In the genomic region with DNA sequence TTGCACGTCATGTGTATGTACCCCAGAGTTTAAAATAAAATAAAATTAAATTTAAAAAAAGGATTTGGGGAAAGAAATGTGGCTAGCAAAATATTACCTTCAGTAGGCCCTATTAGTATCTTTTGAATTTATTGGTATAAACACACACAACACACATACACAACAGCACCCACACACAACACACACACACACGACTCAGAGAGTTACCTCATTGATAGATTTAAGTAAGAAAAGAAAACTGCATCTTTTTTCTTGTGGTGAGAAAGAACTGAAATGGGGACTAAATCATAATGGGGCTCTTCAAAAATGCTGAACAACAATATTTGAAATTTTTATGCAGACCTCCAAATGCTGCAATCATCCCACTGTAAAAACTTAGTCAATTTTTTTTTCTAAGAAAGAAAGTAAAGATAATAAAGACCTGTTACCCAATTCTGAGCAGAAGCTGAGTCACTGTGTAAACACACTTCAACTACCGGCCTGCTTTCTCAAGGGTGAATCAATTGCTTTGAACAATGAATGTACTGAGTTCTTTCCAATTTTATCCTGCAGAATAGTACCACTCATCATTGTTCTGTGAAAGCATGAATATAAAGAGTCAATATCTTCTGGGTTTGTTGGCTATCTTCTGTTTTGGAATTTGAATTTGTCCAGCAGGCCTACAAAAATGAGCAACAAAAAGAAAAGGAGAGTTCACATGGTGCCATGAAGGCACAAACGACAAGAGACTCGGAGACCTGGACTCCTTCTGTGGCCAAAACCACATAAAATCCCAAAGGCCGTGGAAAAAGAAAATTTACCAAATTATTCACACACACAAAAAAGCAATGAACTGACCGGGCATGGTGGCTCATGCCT, we compare ENCODE assay signal across 1 cellular context.
TF ChIP-seq lines count a peak whose summit lies in the region.

No MANE protein-coding gene starts in this region.

TF ChIP-seq in GM23338, 12 proteins besides CTCF, POLR2A, EP300 and RAD21 (continued from another document):
- TF ChIP-seq POLR2AphosphoS5 (IDR thresholded peaks at IDR 0.05; ENCODE audit: low read depth) = no peak
- no peak for TF ChIP-seq ZNF331 (CRISPR knock-in tag; IDR thresholded peaks at IDR 0.05; ENCODE audit: low read depth)
- no peak for TF ChIP-seq CREB1 (CRISPR knock-in tag; IDR thresholded peaks at IDR 0.05; ENCODE audit: low read depth)
- TF ChIP-seq JUNB (IDR thresholded peaks at IDR 0.05; ENCODE audit: unreplicated experiment) = no peak
